In the genomic region with DNA sequence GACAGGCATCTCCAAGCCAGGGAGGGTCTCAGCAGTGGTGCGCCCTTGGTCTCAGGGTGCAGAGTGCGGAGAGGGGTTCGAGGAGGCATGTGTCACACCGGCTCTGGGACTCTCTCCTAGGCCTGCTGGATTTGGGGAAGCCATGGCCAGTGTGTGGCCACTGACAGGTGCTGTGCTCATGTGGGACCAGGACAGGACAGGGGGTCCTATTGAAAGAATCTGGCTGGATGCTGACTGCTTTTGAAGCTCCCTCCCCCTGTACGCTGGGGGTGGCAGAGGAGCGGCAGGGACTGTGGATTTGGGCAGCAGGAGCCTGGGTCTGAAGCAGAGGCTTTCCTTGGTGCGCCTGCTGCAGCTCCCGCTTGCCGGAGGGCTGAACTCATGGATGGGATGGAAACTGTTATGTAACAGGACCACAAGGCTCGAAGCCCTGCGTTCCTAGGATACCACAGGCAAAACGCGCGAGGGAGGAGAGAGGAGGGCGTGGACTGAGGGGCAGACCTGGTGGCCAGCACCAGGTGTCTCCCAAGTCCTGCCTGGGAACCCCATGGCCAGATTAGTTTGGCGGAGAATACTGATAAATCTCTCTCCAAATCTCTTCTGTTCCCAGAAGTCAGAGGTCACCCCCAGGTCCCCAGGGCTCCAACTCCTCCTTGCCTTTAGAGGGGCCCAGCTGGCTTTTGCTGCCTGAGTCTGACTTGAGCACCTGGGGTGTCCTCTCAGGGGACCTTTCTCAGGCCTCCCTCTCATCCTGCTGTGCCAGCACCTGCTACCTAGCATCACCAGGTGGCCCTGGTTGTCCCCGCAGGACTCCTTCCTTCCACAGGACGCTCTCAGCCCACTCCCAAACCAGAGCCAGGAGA, we compare ENCODE assay signal across 1 cellular context.
TF ChIP-seq lines count a peak whose summit lies in the region.

No MANE protein-coding gene starts in this region.

TF ChIP-seq in K562, 482 proteins besides CTCF, POLR2A, EP300 and RAD21:
- TF ChIP-seq SPI1 (IDR thresholded peaks at IDR 0.05; ENCODE audit: borderline replicate concordance, low read depth, low read length) (no peak), POLR3A (IDR thresholded peaks at IDR 0.05; ENCODE audit: borderline replicate concordance, extremely low read depth, insufficient read depth, insufficient read length) (no peak), GATAD2A (IDR thresholded peaks at IDR 0.05) (no peak), ILF3 (IDR thresholded peaks at IDR 0.05; ENCODE audit: borderline replicate concordance) (no peak), ZNF184 (CRISPR knock-in tag; IDR thresholded peaks at IDR 0.05) (no peak), KLF10 (CRISPR knock-in tag; IDR thresholded peaks at IDR 0.05) (no peak), ZNF444 (CRISPR knock-in tag; IDR thresholded peaks at IDR 0.05) (no peak), MTA3 (IDR thresholded peaks at IDR 0.05; ENCODE audit: borderline replicate concordance) (no peak), KLF13 (tag; IDR thresholded peaks at IDR 0.05; ENCODE audit: borderline replicate concordance, low read depth) (no peak), ZBTB8A (IDR thresholded peaks at IDR 0.05; ENCODE audit: partially characterized antibody) (no peak), GABPB1 (CRISPR knock-in tag; IDR thresholded peaks at IDR 0.05) (no peak), CBFB (CRISPR knock-in tag; IDR thresholded peaks at IDR 0.05) (no peak), DIDO1 (tag; IDR thresholded peaks at IDR 0.05; ENCODE audit: low read depth) (no peak)
- TF ChIP-seq, protein P1, sequence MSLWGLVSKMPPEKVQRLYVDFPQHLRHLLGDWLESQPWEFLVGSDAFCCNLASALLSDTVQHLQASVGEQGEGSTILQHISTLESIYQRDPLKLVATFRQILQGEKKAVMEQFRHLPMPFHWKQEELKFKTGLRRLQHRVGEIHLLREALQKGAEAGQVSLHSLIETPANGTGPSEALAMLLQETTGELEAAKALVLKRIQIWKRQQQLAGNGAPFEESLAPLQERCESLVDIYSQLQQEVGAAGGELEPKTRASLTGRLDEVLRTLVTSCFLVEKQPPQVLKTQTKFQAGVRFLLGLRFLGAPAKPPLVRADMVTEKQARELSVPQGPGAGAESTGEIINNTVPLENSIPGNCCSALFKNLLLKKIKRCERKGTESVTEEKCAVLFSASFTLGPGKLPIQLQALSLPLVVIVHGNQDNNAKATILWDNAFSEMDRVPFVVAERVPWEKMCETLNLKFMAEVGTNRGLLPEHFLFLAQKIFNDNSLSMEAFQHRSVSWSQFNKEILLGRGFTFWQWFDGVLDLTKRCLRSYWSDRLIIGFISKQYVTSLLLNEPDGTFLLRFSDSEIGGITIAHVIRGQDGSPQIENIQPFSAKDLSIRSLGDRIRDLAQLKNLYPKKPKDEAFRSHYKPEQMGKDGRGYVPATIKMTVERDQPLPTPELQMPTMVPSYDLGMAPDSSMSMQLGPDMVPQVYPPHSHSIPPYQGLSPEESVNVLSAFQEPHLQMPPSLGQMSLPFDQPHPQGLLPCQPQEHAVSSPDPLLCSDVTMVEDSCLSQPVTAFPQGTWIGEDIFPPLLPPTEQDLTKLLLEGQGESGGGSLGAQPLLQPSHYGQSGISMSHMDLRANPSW (CRISPR knock-in tag; IDR thresholded peaks at IDR 0.05): no peak
- TF ChIP-seq, protein P2, sequence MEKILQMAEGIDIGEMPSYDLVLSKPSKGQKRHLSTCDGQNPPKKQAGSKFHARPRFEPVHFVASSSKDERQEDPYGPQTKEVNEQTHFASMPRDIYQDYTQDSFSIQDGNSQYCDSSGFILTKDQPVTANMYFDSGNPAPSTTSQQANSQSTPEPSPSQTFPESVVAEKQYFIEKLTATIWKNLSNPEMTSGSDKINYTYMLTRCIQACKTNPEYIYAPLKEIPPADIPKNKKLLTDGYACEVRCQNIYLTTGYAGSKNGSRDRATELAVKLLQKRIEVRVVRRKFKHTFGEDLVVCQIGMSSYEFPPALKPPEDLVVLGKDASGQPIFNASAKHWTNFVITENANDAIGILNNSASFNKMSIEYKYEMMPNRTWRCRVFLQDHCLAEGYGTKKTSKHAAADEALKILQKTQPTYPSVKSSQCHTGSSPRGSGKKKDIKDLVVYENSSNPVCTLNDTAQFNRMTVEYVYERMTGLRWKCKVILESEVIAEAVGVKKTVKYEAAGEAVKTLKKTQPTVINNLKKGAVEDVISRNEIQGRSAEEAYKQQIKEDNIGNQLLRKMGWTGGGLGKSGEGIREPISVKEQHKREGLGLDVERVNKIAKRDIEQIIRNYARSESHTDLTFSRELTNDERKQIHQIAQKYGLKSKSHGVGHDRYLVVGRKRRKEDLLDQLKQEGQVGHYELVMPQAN (IDR thresholded peaks at IDR 0.05; ENCODE audit: borderline replicate concordance): no peak
TF ChIP-seq in K562: peak in this region for 0.
